ENCODE assay signal across 15 cellular contexts in the genomic region with DNA sequence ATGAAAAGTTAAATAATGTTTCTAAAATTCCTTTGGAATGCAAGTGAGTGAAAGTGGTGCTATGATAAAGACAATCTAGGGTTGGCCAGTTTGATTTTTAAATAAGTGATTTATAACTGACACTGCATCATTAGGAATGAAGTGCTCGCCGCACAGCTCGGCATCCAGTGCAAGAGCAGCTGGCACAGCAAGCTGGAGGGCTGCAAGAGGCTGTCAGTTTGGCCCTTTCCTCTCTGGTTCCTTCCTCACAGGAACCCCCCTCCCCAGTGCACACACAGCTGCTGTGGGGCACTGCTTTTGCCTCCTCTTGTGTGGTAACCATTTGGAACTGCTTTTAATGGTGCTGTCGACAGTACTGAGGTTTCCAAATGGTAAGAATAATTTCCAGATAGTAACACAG. TPM values are rescaled to one million over a fixed set of nuclear protein-coding genes. Genes with fewer than 3 reads are reported as not detected.
DNase-seq lines count a peak whose midpoint lies in the region; ATAC-seq, FAIRE-seq and TF ChIP-seq lines count a peak whose summit lies in the region.
"Had no signal": no experiment of that assay in that cellular context is flagged by ENCODE, and none has a peak within 500 bp of the region (broad histone marks: within the 10 kb centered on the region; RNA-seq: fewer than 3 reads in every experiment).

No MANE protein-coding gene starts in this region.

- H3K9me2 ChIP-seq in PC-3 (replicated peaks; ENCODE audit: low read length), result no peaks in the 10 kb centered on the region

- CTCF ChIA-PET in PC-3 (lab: Charles Lee), result interaction anchor here (0.7 kb wide), 1 partner anchor 10 kb away, joined by 4 read pairs; no protein-coding TSS in a partner anchor

- FAIRE-seq in GM18507 (lab: Jason Lieb, UNC), result peak; percentile 60

- intact Hi-C loops in PC-3 (cut with micrococcal nuclease), result loop anchor here (1.0 to 2.0 kb wide), 2 partner anchors 10 to 59 kb away; no protein-coding TSS in a partner anchor

- H3K4me1 ChIP-seq in ACC112 (ENCODE audit: control insufficient read depth, insufficient read depth, low read length, unreplicated experiment), result peaks cover 44% of the 10 kb centered on the region
- H3K4me1 ChIP-seq in PC-3 (ENCODE audit: insufficient read depth, low read length), result peaks cover 67% of the 10 kb centered on the region

- POLR2A ChIA-PET in PC-3 (lab: Charles Lee; ENCODE audit: unreplicated experiment), result interaction anchor here (0.6 to 2.7 kb wide), 5 partner anchors 8 to 29 kb away, joined by 3 to 27 read pairs (median 3); a partner anchor contains a TSS

- H2AFZ ChIP-seq in ACC112 (ENCODE audit: low read length, unreplicated experiment) (no peak overlapping the region), PC-3 (ENCODE audit: low read length) (no peak overlapping the region)

- H3K27ac ChIP-seq in ACC112 (ENCODE audit: low read depth, low read length), result peak overlapping the region; percentile 94
- peak overlapping the region; percentile 99 for H3K27ac ChIP-seq in PC-3 (ENCODE audit: low read length)
- H3K27ac ChIP-seq: neutrophil had no signal

- H3K9me3 ChIP-seq in PC-3 (ENCODE audit: low read length), result no peaks in the 10 kb centered on the region
- H3K9me3 ChIP-seq: neutrophil had no signal

- H3K9ac ChIP-seq in PC-3 (ENCODE audit: low read length), result peak overlapping the region; percentile 96

- H3K27me3 ChIP-seq in ACC112 (ENCODE audit: insufficient read depth, low read length) (no peaks in the 10 kb centered on the region), PC-3 (ENCODE audit: low read length) (no peaks in the 10 kb centered on the region)

- BruUV-seq in PC-3 (replicated peaks; lab: Mats Ljungman, UMichigan), result no TSS peak

- H3K36me3 ChIP-seq in ACC112 (ENCODE audit: insufficient read depth, low read length) (no peaks in the 10 kb centered on the region), PC-3 (ENCODE audit: low read depth, low read length) (peaks cover 13% of the 10 kb centered on the region)
- H3K36me3 ChIP-seq: neutrophil had no signal

- H4K20me1 ChIP-seq in PC-3 (ENCODE audit: low read length), result no peaks in the 10 kb centered on the region

- DNase-seq in GM18507 (ENCODE audit: extremely low spot score, insufficient read length, low read depth) (no peak), PC-3 (no peak), glomerular visceral epithelial cell (ENCODE audit: extremely low spot score) (peak; percentile 39), GM19240 (ENCODE audit: insufficient read length, low spot score) (no peak), NCI-H1436 (lab: John Stamatoyannopoulos, UW) (no peak), OCI-M2 (lab: John Stamatoyannopoulos, UW; ENCODE audit: unreplicated experiment) (no peak), ureter (ENCODE audit: low spot score) (no peak)
- DNase-seq: amygdala; CD8-positive, alpha-beta T cell; H9; head of caudate nucleus; NCI-H2081; RPMI8226 had no signal

- TF ChIP-seq CTCF in PC-3 (conservative IDR thresholded peaks at IDR 0.05; ENCODE audit: low read depth, low read length), result no peak

- H3K4me2 ChIP-seq in PC-3 (ENCODE audit: low read length), result peak overlapping the region; percentile 78

- H3K4me3 ChIP-seq in ACC112 (ENCODE audit: low read depth, low read length), result no peak overlapping the region
- no peak overlapping the region; the same call in 1 of the 2 replicates for H3K4me3 ChIP-seq in PC-3 (ENCODE audit: low read length)

- no peak for ATAC-seq in PC-3
- ATAC-seq: CD8-positive, alpha-beta T cell had no signal

- H3K79me2 ChIP-seq in ACC112 (ENCODE audit: control insufficient read depth, insufficient read depth, low read length, unreplicated experiment) (no peaks in the 10 kb centered on the region), PC-3 (ENCODE audit: low read length) (peaks cover 67% of the 10 kb centered on the region)

- H3F3A ChIP-seq in PC-3 (ENCODE audit: low read length, unreplicated experiment), result peaks cover 24% of the 10 kb centered on the region

RNA-seq across cellular contexts. Expression of a gene that starts 10.4 kb away (rescaled TPM):
- total RNA-seq in PC-3 (2014; rRNA removed) (169 and 171 TPM in 2 replicates), ureter (26.7 TPM)
